12 cellular contexts compared by ENCODE assay signal in genomic region chr6:14596410-14596809, GRCh38.
DNase-seq lines count a peak whose midpoint lies in the region; ATAC-seq, FAIRE-seq and TF ChIP-seq lines count a peak whose summit lies in the region.
"Had no signal": no experiment of that assay in that cellular context is flagged by ENCODE, and none has a peak within 500 bp of the region (broad histone marks: within the 10 kb centered on the region; RNA-seq: fewer than 3 reads in every experiment).

No MANE protein-coding gene starts in this region.

- no peaks in the 10 kb centered on the region for H4K20me1 ChIP-seq in fibroblast of lung (ENCODE audit: control insufficient read depth, extremely low read depth, insufficient read depth, low read length)

- H2AFZ ChIP-seq in fibroblast of lung (ENCODE audit: low read length) = no peak overlapping the region

- H3K27ac Mint-ChIP-seq in stimulated activated naive CD8-positive, alpha-beta T cell treated with anti-CD3 and anti-CD28 coated beads, Interleukin-15, amount 100 ng/mL, for 72 hours = no peak overlapping the region

- no peaks in the 10 kb centered on the region for H3K9me3 ChIP-seq in left ventricle myocardium inferior (replicated peaks)
- H3K9me3 ChIP-seq in fibroblast of lung (ENCODE audit: control insufficient read depth, insufficient read depth, low read depth, low read length) = no peaks in the 10 kb centered on the region

- H3K4me3 ChIP-seq in left ventricle myocardium inferior (no peak overlapping the region), fibroblast of lung (replicated peaks in 1 of 4; ENCODE audit: control extremely low read depth in 1 of 4, insufficient read depth in 1 of 4, low read depth in 3 of 4, low read length in 4 of 4) (no peak overlapping the region)

- H3K4me1 Mint-ChIP-seq in stimulated activated naive CD8-positive, alpha-beta T cell treated with anti-CD3 and anti-CD28 coated beads, Interleukin-15, amount 100 ng/mL, for 72 hours = peaks cover 8% of the 10 kb centered on the region

- no peak overlapping the region for H3K9ac ChIP-seq in fibroblast of lung (ENCODE audit: insufficient read depth, low read length)

- H3K36me3 ChIP-seq in left ventricle myocardium inferior (no peaks in the 10 kb centered on the region), fibroblast of lung (ENCODE audit: control insufficient read depth, insufficient read depth, low read length) (no peaks in the 10 kb centered on the region)

- H3K4me3 Mint-ChIP-seq in stimulated activated naive CD8-positive, alpha-beta T cell treated with anti-CD3 and anti-CD28 coated beads, Interleukin-15, amount 100 ng/mL, for 72 hours = no peak overlapping the region

- intact Hi-C loops in Right ventricle myocardium inferior (cut with DNase I) = no loop called here
- intact Hi-C loops in left ventricle myocardium inferior (cut with micrococcal nuclease) = no loop called here

- H3K27me3 ChIP-seq in left ventricle myocardium inferior (ENCODE audit: low read depth) (no peaks in the 10 kb centered on the region), fibroblast of lung (ENCODE audit: control insufficient read depth, insufficient read depth, low read length) (no peaks in the 10 kb centered on the region)

- peaks cover 0 to 13% of the 10 kb centered on the region in 2 donors for H3K9me3 Mint-ChIP-seq in stimulated activated naive CD8-positive, alpha-beta T cell treated with anti-CD3 and anti-CD28 coated beads, Interleukin-15, amount 100 ng/mL, for 72 hours

- H3K27me3 Mint-ChIP-seq in stimulated activated naive CD8-positive, alpha-beta T cell treated with anti-CD3 and anti-CD28 coated beads, Interleukin-15, amount 100 ng/mL, for 72 hours = no peaks in the 10 kb centered on the region

- ATAC-seq in Right ventricle myocardium inferior = no peak
- ATAC-seq in stimulated activated naive CD8-positive, alpha-beta T cell treated with anti-CD3 and anti-CD28 coated beads, Interleukin-15, amount 100 ng/mL, for 72 hours = peak; percentile 80
- ATAC-seq: sciatic nerve had no signal

- DNase-seq in Right ventricle myocardium inferior (ENCODE audit: missing footprints) = peak; percentile 78
- no peak for DNase-seq in left ventricle myocardium inferior
- peak; percentile 49 for DNase-seq in RCC 7860 (ENCODE audit: low spot score)
- DNase-seq in fibroblast of lung (ENCODE audit: low read depth in 2 of 2) = peak; percentile 63 to 89
- peak; percentile 4 to 22 for DNase-seq in stimulated activated naive CD8-positive, alpha-beta T cell treated with anti-CD3 and anti-CD28 coated beads, Interleukin-15, amount 100 ng/mL, for 72 hours
- no peak for DNase-seq in HPDE6-E6E7 (ENCODE audit: extremely low spot score)
- no peak for DNase-seq in hippocampal formation (lab: John Stamatoyannopoulos, UW)
- no peak for DNase-seq in SW 1271 (lab: John Stamatoyannopoulos, UW)
- DNase-seq: central memory CD4-positive, alpha-beta T cell; NCI-H2029 treated with DMSO at 0.1 percent for 48 hours had no signal

- H3K27ac ChIP-seq in left ventricle myocardium inferior (replicated peaks) (no peak overlapping the region), fibroblast of lung (ENCODE audit: insufficient read depth, low read length) (no peak overlapping the region)

- no peak overlapping the region for H3K4me2 ChIP-seq in fibroblast of lung (ENCODE audit: extremely low read depth, insufficient read depth, low read length)

- no peaks in the 10 kb centered on the region for H3K79me2 ChIP-seq in fibroblast of lung (ENCODE audit: control insufficient read depth, insufficient read depth, low read length)

- TF ChIP-seq CTCF in left ventricle myocardium inferior (IDR thresholded peaks at IDR 0.05; ENCODE audit: borderline replicate concordance) (no peak), fibroblast of lung (conservative IDR thresholded peaks at IDR 0.05 in 1 of 2, IDR thresholded peaks at IDR 0.05 in 1 of 2; ENCODE audit: low read depth in 1 of 2, low read length in 2 of 2) (no peak)

- FAIRE-seq in RCC 7860 (lab: Jason Lieb, UNC) = peak; percentile 47
- FAIRE-seq: islet of Langerhans had no signal

- H3K4me1 ChIP-seq in left ventricle myocardium inferior (no peaks in the 10 kb centered on the region), fibroblast of lung (ENCODE audit: control insufficient read depth, extremely low read depth, insufficient read depth, low read length) (no peaks in the 10 kb centered on the region)

Comparison
In these comparisons a context has a peak if more than half of its experiments do, and no peak if none do; other contexts are left out.
1. DNase-seq: peak in Right ventricle myocardium inferior (single experiment), RCC 7860 (single experiment), fibroblast of lung (2 of 2) and stimulated activated naive CD8-positive, alpha-beta T cell treated with anti-CD3 and anti-CD28 coated beads, Interleukin-15, amount 100 ng/mL, for 72 hours (2 of 2); none in left ventricle myocardium inferior (single experiment), HPDE6-E6E7 (single experiment), hippocampal formation (0 of 2) and SW 1271 (0 of 2).